ENCODE assay signal across 30 cellular contexts in genomic region chr9:96251451-96251850, GRCh38. TPM values are rescaled to one million over a fixed set of nuclear protein-coding genes. Genes with fewer than 3 reads are reported as not detected.
"Had no signal": no experiment of that assay in that cellular context is flagged by ENCODE, and none has a peak within 500 bp of the region (broad histone marks: within the 10 kb centered on the region; RNA-seq: fewer than 3 reads in every experiment).

No MANE protein-coding gene starts in this region.

- H3K36me3 ChIP-seq: esophagus squamous epithelium, heart right ventricle, left lung, right lobe of liver, stomach, suprapubic skin, transverse colon, vagina had no signal

- H3K9me3 ChIP-seq: esophagus squamous epithelium, heart right ventricle, left lung, right lobe of liver, stomach, suprapubic skin, transverse colon, vagina had no signal

- H3K4me3 ChIP-seq: esophagus squamous epithelium, heart right ventricle, left lung, lung, right lobe of liver, stomach, suprapubic skin, transverse colon, vagina had no signal

- H3K4me1 Mint-ChIP-seq: activated CD4-positive, alpha-beta T cell treated with anti-CD3 and anti-CD28 coated beads, Interleukin-2, amount 10 ng/mL, durations not matched to agents 24 days and 14 days; activated T-helper 17 cell treated with anti-CD3 and anti-CD28 coated beads, Interleukin-2, amount 50 U/mL, for 72 hours; brain; naive thymus-derived CD4-positive, alpha-beta T cell; stimulated activated effector memory CD8-positive, alpha-beta T cell treated with anti-CD3 and anti-CD28 coated beads, Interleukin-12 subunit alpha, Interleukin-12 subunit beta, amount 100 ng/mL, for 72 hours had no signal

- H3K4me3 Mint-ChIP-seq: activated CD4-positive, alpha-beta memory T cell treated with anti-CD3 and anti-CD28 coated beads, Interleukin-2, amount 10 ng/mL, durations not matched to agents 7 days and 5 days; activated CD4-positive, alpha-beta T cell treated with anti-CD3 and anti-CD28 coated beads, Interleukin-2, amount 10 ng/mL, durations not matched to agents 24 days and 14 days; activated T-helper 17 cell treated with anti-CD3 and anti-CD28 coated beads, Interleukin-2, amount 50 U/mL, for 72 hours; brain; effector memory CD8-positive, alpha-beta T cell; naive thymus-derived CD4-positive, alpha-beta T cell; neural crest cell; stimulated activated effector memory CD8-positive, alpha-beta T cell treated with anti-CD3 and anti-CD28 coated beads, Interleukin-12 subunit alpha, Interleukin-12 subunit beta, amount 100 ng/mL, for 72 hours had no signal

- H3K27ac Mint-ChIP-seq: activated CD4-positive, alpha-beta memory T cell treated with anti-CD3 and anti-CD28 coated beads, Interleukin-2, amount 10 ng/mL, durations not matched to agents 7 days and 5 days; activated CD4-positive, alpha-beta T cell treated with anti-CD3 and anti-CD28 coated beads, Interleukin-2, amount 10 ng/mL, durations not matched to agents 24 days and 14 days; activated naive CD4-positive, alpha-beta T cell treated with anti-CD3 and anti-CD28 coated beads, Interleukin-2, amount 50 U/mL, for 72 hours; activated T-helper 17 cell treated with anti-CD3 and anti-CD28 coated beads, Interleukin-2, amount 50 U/mL, for 72 hours; brain; effector memory CD8-positive, alpha-beta T cell; naive thymus-derived CD4-positive, alpha-beta T cell; stimulated activated effector memory CD8-positive, alpha-beta T cell treated with anti-CD3 and anti-CD28 coated beads, Interleukin-12 subunit alpha, Interleukin-12 subunit beta, amount 100 ng/mL, for 72 hours had no signal

- ATAC-seq: activated CD4-positive, CD25-positive, alpha-beta regulatory T cell treated with anti-CD3 and anti-CD28 coated beads, Interleukin-2, amount 50 U/mL, for 24 hours; activated naive CD4-positive, alpha-beta T cell treated with anti-CD3 and anti-CD28 coated beads, Interleukin-2, amount 50 U/mL, for 72 hours; activated T-helper 17 cell treated with anti-CD3 and anti-CD28 coated beads, Interleukin-2, amount 50 U/mL, for 72 hours; effector memory CD8-positive, alpha-beta T cell; heart right ventricle; left lung; naive thymus-derived CD4-positive, alpha-beta T cell; right lobe of liver; stimulated activated effector memory CD8-positive, alpha-beta T cell treated with anti-CD3 and anti-CD28 coated beads, Interleukin-12 subunit alpha, Interleukin-12 subunit beta, amount 100 ng/mL, for 72 hours had no signal

- H3K4me1 ChIP-seq: esophagus squamous epithelium, heart right ventricle, left lung, right lobe of liver, stomach, suprapubic skin, transverse colon, vagina had no signal

- H3K27me3 ChIP-seq: esophagus squamous epithelium, right lobe of liver, stomach, suprapubic skin, transverse colon, vagina had no signal

- H3K36me3 Mint-ChIP-seq: activated naive CD4-positive, alpha-beta T cell treated with anti-CD3 and anti-CD28 coated beads, Interleukin-2, amount 50 U/mL, for 72 hours; brain; naive thymus-derived CD4-positive, alpha-beta T cell; stimulated activated effector memory CD8-positive, alpha-beta T cell treated with anti-CD3 and anti-CD28 coated beads, Interleukin-12 subunit alpha, Interleukin-12 subunit beta, amount 100 ng/mL, for 72 hours had no signal

- H3K27ac ChIP-seq: esophagus squamous epithelium, heart right ventricle, left lung, right lobe of liver, stomach, suprapubic skin, transverse colon, vagina, VCaP had no signal

- DNase-seq: activated CD4-positive, alpha-beta memory T cell treated with anti-CD3 and anti-CD28 coated beads, Interleukin-2, amount 10 ng/mL, durations not matched to agents 7 days and 5 days; activated CD4-positive, alpha-beta T cell treated with anti-CD3 and anti-CD28 coated beads, Interleukin-2, amount 10 ng/mL, durations not matched to agents 24 days and 14 days; activated T-cell treated with anti-CD3 and anti-CD28 coated beads for 4 hours; aorta; central memory CD4-positive, alpha-beta T cell; effector memory CD8-positive, alpha-beta T cell; esophagus squamous epithelium; heart right ventricle; left lung; naive thymus-derived CD4-positive, alpha-beta T cell; occipital lobe; posterior cingulate gyrus; right lobe of liver; small intestine; stimulated activated CD4-positive, alpha-beta T cell treated with anti-CD3 and anti-CD28 coated beads, Interleukin-2, amount 100 ng/mL, for 24 hours; stomach; transverse colon had no signal

RNA-seq across cellular contexts. Expression of gene HSD17B3, which starts 50.5 kb away (rescaled TPM):
- total RNA-seq: activated CD4-positive, alpha-beta memory T cell treated with anti-CD3 and anti-CD28 coated beads, Interleukin-2, amount 10 ng/mL, durations not matched to agents 7 days and 5 days; activated CD4-positive, alpha-beta T cell treated with anti-CD3 and anti-CD28 coated beads, Interleukin-2, amount 10 ng/mL, durations not matched to agents 24 days and 14 days; activated naive CD4-positive, alpha-beta T cell treated with anti-CD3 and anti-CD28 coated beads, Interleukin-2, amount 50 U/mL, for 72 hours; activated T-helper 17 cell treated with anti-CD3 and anti-CD28 coated beads, Interleukin-2, amount 50 U/mL, for 72 hours; dermis microvascular lymphatic vessel endothelial cell; kidney epithelial cell; neural crest cell; occipital lobe; T-helper 2 cell treated with Interferon-gamma antibody and Interleukin-4, amounts not matched to agents 100 ng/mL and 5 ng/mL, for 36 hours; vagina had no signal
